ENCODE assay signal across 23 cellular contexts in genomic region chr12:28257411-28257810, GRCh38.
"Had no signal": no experiment of that assay in that cellular context is flagged by ENCODE, and none has a peak within 500 bp of the region (broad histone marks: within the 10 kb centered on the region; RNA-seq: fewer than 3 reads in every experiment).

No MANE protein-coding gene starts in this region.

- H3K27me3 ChIP-seq: ovary, right atrium auricular region, right lobe of liver, stomach, testis, thyroid gland, transverse colon, upper lobe of left lung, vagina had no signal

- H3K4me3 Mint-ChIP-seq: memory B cell; naive thymus-derived CD4-positive, alpha-beta T cell; natural killer cell treated with Interleukin-12 subunit alpha and Interleukin-12 subunit beta and Interleukin-15 and Interleukin-18, amount 100 ng/mL, for 72 hours; stimulated activated naive B cell treated with anti-CD40 and anti-IgM and Interleukin-4, amounts not matched to agents 10 μg/mL and 1 μg/mL and 100 μg/mL, for 72 hours had no signal

- H3K4me2 ChIP-seq: smooth muscle cell had no signal

- H3K9me3 ChIP-seq: left ventricle myocardium inferior, mucosa of descending colon, ovary, right atrium auricular region, right lobe of liver, stomach, testis, thyroid gland, transverse colon, upper lobe of left lung, vagina had no signal

- H3K4me1 ChIP-seq: left ventricle myocardium inferior, right atrium auricular region, right lobe of liver, stomach, testis, thyroid gland, transverse colon, upper lobe of left lung, vagina had no signal

- H3K36me3 ChIP-seq: left ventricle myocardium inferior, ovary, right atrium auricular region, thyroid gland, upper lobe of left lung, vagina had no signal

- H3K9me3 Mint-ChIP-seq: memory B cell; naive thymus-derived CD4-positive, alpha-beta T cell; natural killer cell treated with Interleukin-12 subunit alpha and Interleukin-12 subunit beta and Interleukin-15 and Interleukin-18, amount 100 ng/mL, for 72 hours; stimulated activated naive B cell treated with anti-CD40 and anti-IgM and Interleukin-4, amounts not matched to agents 10 μg/mL and 1 μg/mL and 100 μg/mL, for 72 hours had no signal

- H3K4me3 ChIP-seq: left ventricle myocardium inferior, lung, mucosa of descending colon, ovary, right atrium auricular region, right lobe of liver, smooth muscle cell, stomach, testis, thyroid gland, transverse colon, upper lobe of left lung, vagina had no signal

- H3K27me3 Mint-ChIP-seq: memory B cell; naive thymus-derived CD4-positive, alpha-beta T cell; natural killer cell treated with Interleukin-12 subunit alpha and Interleukin-12 subunit beta and Interleukin-15 and Interleukin-18, amount 100 ng/mL, for 72 hours; progenitor cell of endocrine pancreas; stimulated activated naive B cell treated with anti-CD40 and anti-IgM and Interleukin-4, amounts not matched to agents 10 μg/mL and 1 μg/mL and 100 μg/mL, for 72 hours had no signal

- DNase-seq: hippocampal formation; left ventricle myocardium inferior; midbrain; mucosa of descending colon; naive thymus-derived CD4-positive, alpha-beta T cell; ovary; right lobe of liver; stimulated activated CD4-positive, alpha-beta T cell treated with anti-CD3 and anti-CD28 coated beads, Interleukin-1b, Interleukin-23, amount 100 ng/mL, for 48 hours; stimulated activated CD4-positive, alpha-beta T cell treated with anti-CD3 and anti-CD28 coated beads, Interleukin-4, amount 100 ng/mL, for 1 hour; stimulated activated naive B cell treated with anti-CD40 and anti-IgM and Interleukin-4, amounts not matched to agents 10 μg/mL and 1 μg/mL and 100 μg/mL, for 72 hours; stimulated activated naive CD8-positive, alpha-beta T cell treated with anti-CD3 and anti-CD28 coated beads, Interleukin-15, Interleukin-2, amounts not matched to agents 100 U/mL and 50 U/mL, for 24 hours; stomach; testis; thyroid gland; transverse colon; upper lobe of left lung had no signal

- H3K27ac Mint-ChIP-seq: memory B cell; naive thymus-derived CD4-positive, alpha-beta T cell; natural killer cell treated with Interleukin-12 subunit alpha and Interleukin-12 subunit beta and Interleukin-15 and Interleukin-18, amount 100 ng/mL, for 72 hours; progenitor cell of endocrine pancreas; stimulated activated naive B cell treated with anti-CD40 and anti-IgM and Interleukin-4, amounts not matched to agents 10 μg/mL and 1 μg/mL and 100 μg/mL, for 72 hours had no signal

- H3K27ac ChIP-seq: left ventricle myocardium inferior, ovary, right atrium auricular region, right lobe of liver, stomach, testis, thyroid gland, transverse colon, upper lobe of left lung, vagina had no signal
